Comparison of ENCODE assay signal across 27 cellular contexts in genomic region chr2:139281124-139281523, GRCh38.
"Had no signal": no experiment of that assay in that cellular context is flagged by ENCODE, and none has a peak within 500 bp of the region (broad histone marks: within the 10 kb centered on the region; RNA-seq: fewer than 3 reads in every experiment).

No MANE protein-coding gene starts in this region.

- H3K4me1 Mint-ChIP-seq: natural killer cell; nephron; neural progenitor cell; stimulated activated effector memory CD8-positive, alpha-beta T cell treated with anti-CD3 and anti-CD28 coated beads, Interleukin-12 subunit alpha, Interleukin-12 subunit beta, amount 100 ng/mL, for 72 hours; stimulated activated naive B cell treated with anti-CD40 and anti-IgM and Interleukin-4, amounts not matched to agents 10 μg/mL and 1 μg/mL and 100 μg/mL, for 72 hours had no signal

- DNase-seq: natural killer cell; occipital lobe; ovary; psoas muscle; right cardiac atrium; right lobe of liver; sigmoid colon; small intestine; stimulated activated CD4-positive, alpha-beta T cell treated with anti-CD3 and anti-CD28 coated beads, Interleukin-15, amount 100 ng/mL, for 24 hours; stimulated activated CD4-positive, alpha-beta T cell treated with anti-CD3 and anti-CD28 coated beads, Interleukin-2, amount 100 ng/mL, for 24 hours; stimulated activated CD4-positive, alpha-beta T cell treated with anti-CD3 and anti-CD28 coated beads, Interleukin-2, amount 100 ng/mL, for 48 hours; stimulated activated CD4-positive, alpha-beta T cell treated with anti-CD3 and anti-CD28 coated beads, Interleukin-4, amount 100 ng/mL, for 24 hours; stimulated activated naive B cell treated with anti-CD40 and anti-IgM and Interleukin-4, amounts not matched to agents 10 μg/mL and 1 μg/mL and 100 μg/mL, for 72 hours; stimulated activated naive CD4-positive, alpha-beta T cell treated with Interleukin-2 at 50 U/mL for 16 hours; stomach; thyroid gland; trophoblast cell; upper lobe of left lung had no signal

- ATAC-seq: natural killer cell; psoas muscle; right cardiac atrium; right lobe of liver; stimulated activated effector memory CD8-positive, alpha-beta T cell treated with anti-CD3 and anti-CD28 coated beads, Interleukin-12 subunit alpha, Interleukin-12 subunit beta, amount 100 ng/mL, for 72 hours; stimulated activated naive B cell treated with anti-CD40 and anti-IgM and Interleukin-4, amounts not matched to agents 10 μg/mL and 1 μg/mL and 100 μg/mL, for 72 hours had no signal

- H3K36me3 ChIP-seq: neural progenitor cell, ovary, right lobe of liver, sigmoid colon, stomach, thoracic aorta, thyroid gland, tibial nerve, upper lobe of left lung, vagina had no signal

- H3K27ac ChIP-seq: neural progenitor cell, ovary, parathyroid adenoma, psoas muscle, right lobe of liver, sigmoid colon, stomach, thoracic aorta, thyroid gland, tibial nerve, upper lobe of left lung, vagina had no signal

- H3K4me1 ChIP-seq: neural progenitor cell, parathyroid adenoma, psoas muscle, right lobe of liver, sigmoid colon, stomach, thyroid gland, tibial nerve, upper lobe of left lung, vagina had no signal

- H3K27me3 Mint-ChIP-seq: progenitor cell of endocrine pancreas; stimulated activated naive B cell treated with anti-CD40 and anti-IgM and Interleukin-4, amounts not matched to agents 10 μg/mL and 1 μg/mL and 100 μg/mL, for 72 hours; stimulated activated naive CD8-positive, alpha-beta T cell treated with anti-CD3 and anti-CD28 coated beads, Interleukin-15, Interleukin-2, amounts not matched to agents 100 ng/mL and 50 ng/mL, for 24 hours had no signal

- H3K36me3 Mint-ChIP-seq: neural progenitor cell; stimulated activated effector memory CD8-positive, alpha-beta T cell treated with anti-CD3 and anti-CD28 coated beads, Interleukin-12 subunit alpha, Interleukin-12 subunit beta, amount 100 ng/mL, for 72 hours; stimulated activated naive B cell treated with anti-CD40 and anti-IgM and Interleukin-4, amounts not matched to agents 10 μg/mL and 1 μg/mL and 100 μg/mL, for 72 hours had no signal

- H3K27me3 ChIP-seq: neural progenitor cell, ovary, right lobe of liver, sigmoid colon, stomach, thyroid gland, tibial nerve, upper lobe of left lung, vagina had no signal

- H3K9me3 ChIP-seq: ovary, psoas muscle, right lobe of liver, sigmoid colon, thoracic aorta, thyroid gland, vagina had no signal

- H3K4me2 ChIP-seq: neural progenitor cell had no signal

- H3K27ac Mint-ChIP-seq: natural killer cell; nephron; neural progenitor cell; progenitor cell of endocrine pancreas; stimulated activated effector memory CD8-positive, alpha-beta T cell treated with anti-CD3 and anti-CD28 coated beads, Interleukin-12 subunit alpha, Interleukin-12 subunit beta, amount 100 ng/mL, for 72 hours; stimulated activated naive B cell treated with anti-CD40 and anti-IgM and Interleukin-4, amounts not matched to agents 10 μg/mL and 1 μg/mL and 100 μg/mL, for 72 hours; stimulated activated naive CD8-positive, alpha-beta T cell treated with anti-CD3 and anti-CD28 coated beads, Interleukin-15, Interleukin-2, amounts not matched to agents 100 ng/mL and 50 ng/mL, for 24 hours had no signal

- H3K9ac ChIP-seq: neural progenitor cell, parathyroid adenoma had no signal

- H3K4me3 ChIP-seq: neural progenitor cell, ovary, psoas muscle, right lobe of liver, sigmoid colon, stomach, thoracic aorta, thyroid gland, tibial nerve, upper lobe of left lung, vagina had no signal

- H3K4me3 Mint-ChIP-seq: natural killer cell; nephron; neural progenitor cell; stimulated activated effector memory CD8-positive, alpha-beta T cell treated with anti-CD3 and anti-CD28 coated beads, Interleukin-12 subunit alpha, Interleukin-12 subunit beta, amount 100 ng/mL, for 72 hours; stimulated activated naive B cell treated with anti-CD40 and anti-IgM and Interleukin-4, amounts not matched to agents 10 μg/mL and 1 μg/mL and 100 μg/mL, for 72 hours; stimulated activated naive CD8-positive, alpha-beta T cell treated with anti-CD3 and anti-CD28 coated beads, Interleukin-15, Interleukin-2, amounts not matched to agents 100 ng/mL and 50 ng/mL, for 24 hours had no signal
